Comparison of ENCODE assay signal across 1 cellular context in genomic region chr17:19590912-19591551, GRCh38.
TF ChIP-seq lines count a peak whose summit lies in the region.

No MANE protein-coding gene starts in this region.

TF ChIP-seq in A549, 52 proteins besides CTCF, POLR2A, EP300 and RAD21 (continued from another document):
- TF ChIP-seq USF2 (IDR thresholded peaks at IDR 0.05) (no peak), FOXS1 (CRISPR knock-in tag; IDR thresholded peaks at IDR 0.05) (no peak), TFCP2L1 (CRISPR knock-in tag; IDR thresholded peaks at IDR 0.05) (no peak), RCOR1 (IDR thresholded peaks at IDR 0.05; ENCODE audit: low read depth, low read length) (no peak), ZFP36 (IDR thresholded peaks at IDR 0.05; ENCODE audit: borderline replicate concordance, partially characterized antibody) (no peak), CHD4 (IDR thresholded peaks at IDR 0.05; ENCODE audit: borderline replicate concordance) (no peak), JUN (IDR thresholded peaks at IDR 0.05) (no peak), CEBPB (IDR thresholded peaks at IDR 0.05) (no peak), PHF8 (IDR thresholded peaks at IDR 0.05; ENCODE audit: borderline replicate concordance, low read depth) (no peak), HOXA7 (CRISPR knock-in tag; IDR thresholded peaks at IDR 0.05) (no peak), BHLHE40 (IDR thresholded peaks at IDR 0.05; ENCODE audit: low read depth, low read length) (no peak), SREBF2 (IDR thresholded peaks at IDR 0.05) (no peak)
TF ChIP-seq in A549: peak in this region for 0.
